20 cellular contexts compared by ENCODE assay signal in genomic region chr3:119018690-119019463, GRCh38. TPM values are rescaled to one million over a fixed set of nuclear protein-coding genes. Genes with fewer than 3 reads are reported as not detected.
DNase-seq lines count a peak whose midpoint lies in the region; ATAC-seq and TF ChIP-seq lines count a peak whose summit lies in the region.
"Had no signal": no experiment of that assay in that cellular context is flagged by ENCODE, and none has a peak within 500 bp of the region (broad histone marks: within the 10 kb centered on the region; RNA-seq: fewer than 3 reads in every experiment).

No MANE protein-coding gene starts in this region.

- no peaks in the 10 kb centered on the region for H3K27me3 ChIP-seq in Peyer's patch
- H3K27me3 ChIP-seq: BLaER1, ovary had no signal

- H3K4me1 ChIP-seq in Peyer's patch = no peaks in the 10 kb centered on the region

- H3K9me3 ChIP-seq in Peyer's patch = no peaks in the 10 kb centered on the region
- H3K9me3 ChIP-seq: BLaER1, ovary had no signal

- no peaks in the 10 kb centered on the region for H3K36me3 Mint-ChIP-seq in stimulated activated memory B cell treated with anti-CD40 and anti-IgM and Interleukin-4, amounts not matched to agents 10 μg/mL and 1 μg/mL and 100 μg/mL, for 72 hours

- no peak overlapping the region for H3K4me3 Mint-ChIP-seq in stimulated activated memory B cell treated with anti-CD40 and anti-IgM and Interleukin-4, amounts not matched to agents 10 μg/mL and 1 μg/mL and 100 μg/mL, for 72 hours
- H3K4me3 Mint-ChIP-seq: activated CD4-positive, alpha-beta T cell treated with anti-CD3 and anti-CD28 coated beads for 36 hours had no signal

- H3K9me3 Mint-ChIP-seq in stimulated activated memory B cell treated with anti-CD40 and anti-IgM and Interleukin-4, amounts not matched to agents 10 μg/mL and 1 μg/mL and 100 μg/mL, for 72 hours = no peaks in the 10 kb centered on the region

- ATAC-seq in Right ventricle myocardium inferior (peak; percentile 83), GM18868 (IDR thresholded peaks at IDR 0.05; ENCODE audit: unreplicated experiment) (no peak)
- ATAC-seq in stimulated activated memory B cell treated with anti-CD40 and anti-IgM and Interleukin-4, amounts not matched to agents 10 μg/mL and 1 μg/mL and 100 μg/mL, for 72 hours = no peak
- ATAC-seq: activated CD4-positive, alpha-beta T cell treated with anti-CD3 and anti-CD28 coated beads for 36 hours; PC-3 had no signal

- H3K27me3 Mint-ChIP-seq in stimulated activated memory B cell treated with anti-CD40 and anti-IgM and Interleukin-4, amounts not matched to agents 10 μg/mL and 1 μg/mL and 100 μg/mL, for 72 hours = peaks cover 28% of the 10 kb centered on the region

- no peak overlapping the region for H3K4me3 ChIP-seq in Peyer's patch
- H3K4me3 ChIP-seq: BLaER1, ovary, smooth muscle cell had no signal

- H3K27ac ChIP-seq in Peyer's patch = no peak overlapping the region
- H3K27ac ChIP-seq: BLaER1, ovary had no signal

- TF ChIP-seq POLR2A in Peyer's patch (IDR thresholded peaks at IDR 0.05) = no peak

- intact Hi-C loops in Right ventricle myocardium inferior (cut with DNase I) = loop anchor here (5.0 kb wide), 1 partner anchor 52 kb away; no protein-coding TSS in a partner anchor
- intact Hi-C loops in cardiac septum (cut with DNase I) = no loop called here
- intact Hi-C loops in head of caudate nucleus (cut with DNase I) = no loop called here

- TF ChIP-seq CTCF in Peyer's patch (IDR thresholded peaks at IDR 0.05) = no peak

- H3K27ac Mint-ChIP-seq in stimulated activated memory B cell treated with anti-CD40 and anti-IgM and Interleukin-4, amounts not matched to agents 10 μg/mL and 1 μg/mL and 100 μg/mL, for 72 hours = no peak overlapping the region
- H3K27ac Mint-ChIP-seq: activated CD4-positive, alpha-beta T cell treated with anti-CD3 and anti-CD28 coated beads for 36 hours had no signal

- no peaks in the 10 kb centered on the region for H3K4me1 Mint-ChIP-seq in stimulated activated memory B cell treated with anti-CD40 and anti-IgM and Interleukin-4, amounts not matched to agents 10 μg/mL and 1 μg/mL and 100 μg/mL, for 72 hours

- H3K36me3 ChIP-seq in Peyer's patch = no peaks in the 10 kb centered on the region
- H3K36me3 ChIP-seq: BLaER1, ovary had no signal

- DNase-seq in Right ventricle myocardium inferior (ENCODE audit: missing footprints) (no peak), cardiac septum (ENCODE audit: low spot score) (no peak), head of caudate nucleus (peak; percentile 37 to 85 (median 72)), nucleus accumbens (lab: John Stamatoyannopoulos, UW) (peak in 43 of 56 donors; percentile 2 to 85 (median 47)), Peyer's patch (no peak), amniotic stem cell (lab: John Stamatoyannopoulos, UW) (no peak)
- DNase-seq: 8988T; activated CD4-positive, alpha-beta T cell treated with anti-CD3 and anti-CD28 coated beads for 36 hours; activated effector memory CD4-positive, alpha-beta T cell treated with Interleukin-2 at 50 U/mL for 16 hours; KG1; NCI-H1092; NCI-H526; ovary; PC-3; stimulated activated CD4-positive, alpha-beta T cell treated with anti-CD3 and anti-CD28 coated beads, Interleukin-4, amount 100 ng/mL, for 24 hours; T-helper 9 cell had no signal

RNA-seq across cellular contexts. Expression of gene IGSF11, which starts 15.8 kb away (rescaled TPM):
- total RNA-seq in Right ventricle myocardium inferior (3.1 TPM), cardiac septum (1.8 TPM), Peyer's patch (1 to 10 TPM in 1 of 4 donors, under 1 TPM in 1, not detected in 2; 0.67 to 3.0 TPM)
- total RNA-seq: smooth muscle cell had no signal

Comparison
In these comparisons a context has a peak if more than half of its experiments do, and no peak if none do; other contexts are left out.
1. DNase-seq: peak in head of caudate nucleus (42 of 42) and nucleus accumbens (43 of 56); none in Right ventricle myocardium inferior (single experiment), cardiac septum (single experiment), Peyer's patch (0 of 3) and amniotic stem cell (single experiment).